In genomic region chr2:44785433-44785832, GRCh38 we compare ENCODE assay signal across 29 cellular contexts.
"Had no signal": no experiment of that assay in that cellular context is flagged by ENCODE, and none has a peak within 500 bp of the region (broad histone marks: within the 10 kb centered on the region; RNA-seq: fewer than 3 reads in every experiment).

No MANE protein-coding gene starts in this region.

- H3K9me3 Mint-ChIP-seq: stimulated activated effector memory CD8-positive, alpha-beta T cell treated with anti-CD3 and anti-CD28 coated beads, Interleukin-12 subunit alpha, Interleukin-12 subunit beta, amount 100 ng/mL, for 72 hours; stimulated activated naive CD8-positive, alpha-beta T cell treated with anti-CD3 and anti-CD28 coated beads, Interleukin-15, amount 100 ng/mL, for 72 hours; stimulated activated naive CD8-positive, alpha-beta T cell treated with anti-CD3 and anti-CD28 coated beads, Interleukin-15, Interleukin-2, amounts not matched to agents 100 ng/mL and 50 ng/mL, for 24 hours had no signal

- H3K27ac Mint-ChIP-seq: stimulated activated effector memory CD8-positive, alpha-beta T cell treated with anti-CD3 and anti-CD28 coated beads, Interleukin-12 subunit alpha, Interleukin-12 subunit beta, amount 100 ng/mL, for 72 hours; stimulated activated memory B cell treated with anti-CD40 and anti-IgM and Interleukin-4, amounts not matched to agents 10 μg/mL and 1 μg/mL and 100 μg/mL, for 72 hours; stimulated activated naive B cell treated with anti-CD40 and anti-IgM and Interleukin-4, amounts not matched to agents 10 μg/mL and 1 μg/mL and 100 μg/mL, for 72 hours; stimulated activated naive CD8-positive, alpha-beta T cell treated with anti-CD3 and anti-CD28 coated beads, Interleukin-15, Interleukin-2, amounts not matched to agents 100 ng/mL and 50 ng/mL, for 24 hours; type B pancreatic cell had no signal

- ATAC-seq: stimulated activated effector memory CD8-positive, alpha-beta T cell treated with anti-CD3 and anti-CD28 coated beads, Interleukin-12 subunit alpha, Interleukin-12 subunit beta, amount 100 ng/mL, for 72 hours; stimulated activated memory B cell treated with anti-CD40 and anti-IgM and Interleukin-4, amounts not matched to agents 10 μg/mL and 1 μg/mL and 100 μg/mL, for 72 hours; stimulated activated naive B cell treated with anti-CD40 and anti-IgM and Interleukin-4, amounts not matched to agents 10 μg/mL and 1 μg/mL and 100 μg/mL, for 72 hours; stimulated activated naive CD8-positive, alpha-beta T cell treated with anti-CD3 and anti-CD28 coated beads, Interleukin-15, amount 100 ng/mL, for 72 hours; stimulated activated naive CD8-positive, alpha-beta T cell treated with anti-CD3 and anti-CD28 coated beads, Interleukin-15, Interleukin-2, amounts not matched to agents 100 U/mL and 50 U/mL, for 24 hours; upper lobe of right lung had no signal

- H3K36me3 Mint-ChIP-seq: stimulated activated effector memory CD8-positive, alpha-beta T cell treated with anti-CD3 and anti-CD28 coated beads, Interleukin-12 subunit alpha, Interleukin-12 subunit beta, amount 100 ng/mL, for 72 hours; type B pancreatic cell had no signal

- H3K4me1 Mint-ChIP-seq: stimulated activated effector memory CD8-positive, alpha-beta T cell treated with anti-CD3 and anti-CD28 coated beads, Interleukin-12 subunit alpha, Interleukin-12 subunit beta, amount 100 ng/mL, for 72 hours; stimulated activated memory B cell treated with anti-CD40 and anti-IgM and Interleukin-4, amounts not matched to agents 10 μg/mL and 1 μg/mL and 100 μg/mL, for 72 hours; stimulated activated naive CD8-positive, alpha-beta T cell treated with anti-CD3 and anti-CD28 coated beads, Interleukin-15, amount 100 ng/mL, for 72 hours had no signal

- H3K27ac ChIP-seq: stomach, suprapubic skin, testis, thoracic aorta, thyroid gland, tibial artery, tibial nerve, transverse colon, upper lobe of left lung, upper lobe of right lung, uterus, vagina had no signal

- H3K4me3 ChIP-seq: stomach, suprapubic skin, testis, thoracic aorta, thyroid gland, tibial artery, tibial nerve, transverse colon, upper lobe of left lung, upper lobe of right lung, uterus, vagina had no signal

- H3K9me3 ChIP-seq: suprapubic skin, testis, thoracic aorta, thyroid gland, transverse colon, upper lobe of right lung, vagina had no signal

- H3K27me3 ChIP-seq: suprapubic skin, testis, thyroid gland, tibial artery, tibial nerve, transverse colon, upper lobe of left lung, upper lobe of right lung, uterus, vagina had no signal

- DNase-seq: stimulated activated CD4-positive, alpha-beta T cell treated with anti-CD3 and anti-CD28 coated beads, Interleukin-2, amount 100 ng/mL, for 48 hours; stimulated activated CD4-positive, alpha-beta T cell treated with anti-CD3 and anti-CD28 coated beads, Interleukin-4, amount 100 ng/mL, for 1 hour; stimulated activated CD4-positive, alpha-beta T cell treated with anti-CD3 and anti-CD28 coated beads, Interleukin-4, amount 100 ng/mL, for 24 hours; stimulated activated CD4-positive, alpha-beta T cell treated with anti-CD3 and anti-CD28 coated beads, Interleukin-4, amount 100 ng/mL, for 4 hours; stimulated activated CD8-positive, alpha-beta memory T cell treated with anti-CD3 and anti-CD28 coated beads, Interleukin-4, amount 100 ng/mL, for 48 hours; stimulated activated naive B cell treated with anti-CD40 and anti-IgM and Interleukin-4, amounts not matched to agents 10 μg/mL and 1 μg/mL and 100 μg/mL, for 72 hours; stimulated activated naive CD4-positive, alpha-beta T cell; stimulated activated naive CD4-positive, alpha-beta T cell treated with Interleukin-2 at 50 U/mL for 16 hours; stimulated activated naive CD8-positive, alpha-beta T cell treated with anti-CD3 and anti-CD28 coated beads, Interleukin-15, amount 100 ng/mL, for 72 hours; stimulated activated naive CD8-positive, alpha-beta T cell treated with anti-CD3 and anti-CD28 coated beads, Interleukin-15, Interleukin-2, amounts not matched to agents 100 U/mL and 50 U/mL, for 24 hours; stomach; substantia nigra; testis; thyroid gland; tibial artery; transverse colon; trophoblast cell; upper lobe of left lung; upper lobe of right lung; uterus had no signal

- H3K4me3 Mint-ChIP-seq: stimulated activated effector memory CD8-positive, alpha-beta T cell treated with anti-CD3 and anti-CD28 coated beads, Interleukin-12 subunit alpha, Interleukin-12 subunit beta, amount 100 ng/mL, for 72 hours; stimulated activated memory B cell treated with anti-CD40 and anti-IgM and Interleukin-4, amounts not matched to agents 10 μg/mL and 1 μg/mL and 100 μg/mL, for 72 hours; stimulated activated naive B cell treated with anti-CD40 and anti-IgM and Interleukin-4, amounts not matched to agents 10 μg/mL and 1 μg/mL and 100 μg/mL, for 72 hours; stimulated activated naive CD8-positive, alpha-beta T cell treated with anti-CD3 and anti-CD28 coated beads, Interleukin-15, amount 100 ng/mL, for 72 hours; stimulated activated naive CD8-positive, alpha-beta T cell treated with anti-CD3 and anti-CD28 coated beads, Interleukin-15, Interleukin-2, amounts not matched to agents 100 ng/mL and 50 ng/mL, for 24 hours; type B pancreatic cell had no signal

- FAIRE-seq: urothelium cell line had no signal

- H3K36me3 ChIP-seq: suprapubic skin, thoracic aorta, thyroid gland, tibial artery, tibial nerve, transverse colon, upper lobe of left lung, upper lobe of right lung, uterus, vagina had no signal

- H3K4me1 ChIP-seq: stomach, suprapubic skin, testis, thyroid gland, tibial nerve, transverse colon, upper lobe of left lung, upper lobe of right lung, uterus, vagina had no signal

- H3K27me3 Mint-ChIP-seq: stimulated activated memory B cell treated with anti-CD40 and anti-IgM and Interleukin-4, amounts not matched to agents 10 μg/mL and 1 μg/mL and 100 μg/mL, for 72 hours had no signal
